ENCODE assay signal across 16 cellular contexts in genomic region chr9:13948037-13948436, GRCh38.
A peak's percentile ranks its signal among the peaks of the same experiment; 100 is the strongest.
DNase-seq lines count a peak whose midpoint lies in the region; ATAC-seq and TF ChIP-seq lines count a peak whose summit lies in the region.
"Had no signal": no experiment of that assay in that cellular context is flagged by ENCODE, and none has a peak within 500 bp of the region (broad histone marks: within the 10 kb centered on the region; RNA-seq: fewer than 3 reads in every experiment).

No MANE protein-coding gene starts in this region.

- ATAC-seq in Right ventricle myocardium superior (ENCODE audit: poor library complexity) (no peak), GM21717 (IDR thresholded peaks at IDR 0.05; ENCODE audit: unreplicated experiment) (no peak), HG02870 (IDR thresholded peaks at IDR 0.05; ENCODE audit: unreplicated experiment) (no peak)

- peaks cover 3% of the 10 kb centered on the region for H3K36me3 Mint-ChIP-seq in osteocyte (ENCODE audit: unreplicated experiment)

- H3K27ac ChIP-seq in left ventricle myocardium inferior (replicated peaks), result peak overlapping the region; percentile 36
- H3K27ac ChIP-seq: BLaER1, RWPE1, SJCRH30 had no signal

- peaks cover 8% of the 10 kb centered on the region for H3K4me1 ChIP-seq in left ventricle myocardium inferior
- H3K4me1 ChIP-seq: BLaER1 had no signal

- no peak overlapping the region for H3K4me3 Mint-ChIP-seq in osteocyte (ENCODE audit: unreplicated experiment)

- intact Hi-C loops in left ventricle myocardium inferior (cut with micrococcal nuclease) (loop anchor here (10.0 kb wide), 1 partner anchor 57 kb away; no protein-coding TSS in a partner anchor), Right ventricle myocardium superior (cut with DNase I) (no loop called here)

- H3K27ac Mint-ChIP-seq in osteocyte (ENCODE audit: unreplicated experiment), result peak overlapping the region; percentile 38

- DNase-seq in left ventricle myocardium inferior (no peak), Right ventricle myocardium superior (no peak), brain pericyte (ENCODE audit: low read depth, low spot score) (peak; percentile 64), fibroblast of gingiva (ENCODE audit: low read depth) (peak; percentile 40), osteocyte (ENCODE audit: extremely low spot score, unreplicated experiment) (no peak), NCI-H1436 (lab: John Stamatoyannopoulos, UW) (no peak)
- DNase-seq: DMS 273 treated with DMSO at 0.1 percent for 48 hours, NCI-H1417, NCI-H2029, NCI-H2171, NCI-H446, SJCRH30 had no signal

- H3K9me3 Mint-ChIP-seq in osteocyte (ENCODE audit: unreplicated experiment), result no peaks in the 10 kb centered on the region

- TF ChIP-seq CTCF in left ventricle myocardium inferior (IDR thresholded peaks at IDR 0.05; ENCODE audit: borderline replicate concordance), result no peak
- no peak for TF ChIP-seq CTCF in osteocyte (IDR thresholded peaks at IDR 0.05)

- H3K27me3 Mint-ChIP-seq in osteocyte (ENCODE audit: unreplicated experiment), result peaks cover 13% of the 10 kb centered on the region

- no peaks in the 10 kb centered on the region for H3K36me3 ChIP-seq in left ventricle myocardium inferior
- H3K36me3 ChIP-seq: BLaER1, SJCRH30 had no signal

- H3K9me3 ChIP-seq in left ventricle myocardium inferior (replicated peaks), result no peaks in the 10 kb centered on the region
- H3K9me3 ChIP-seq: BLaER1, SJCRH30 had no signal

- peaks cover 19% of the 10 kb centered on the region for H3K4me1 Mint-ChIP-seq in osteocyte (ENCODE audit: unreplicated experiment)

- H3K4me3 ChIP-seq in left ventricle myocardium inferior, result no peak overlapping the region
- H3K4me3 ChIP-seq: BLaER1, SJCRH30 had no signal

- H3K27me3 ChIP-seq in left ventricle myocardium inferior (ENCODE audit: low read depth), result no peaks in the 10 kb centered on the region
- H3K27me3 ChIP-seq: BLaER1, SJCRH30 had no signal

Comparison
In these comparisons a context has a peak if more than half of its experiments do, and no peak if none do; other contexts are left out.
1. DNase-seq: peak in brain pericyte (single experiment) and fibroblast of gingiva (single experiment); none in left ventricle myocardium inferior (single experiment), Right ventricle myocardium superior (single experiment), osteocyte (single experiment) and NCI-H1436 (single experiment).